Comparison of ENCODE assay signal across 30 cellular contexts in the genomic region with DNA sequence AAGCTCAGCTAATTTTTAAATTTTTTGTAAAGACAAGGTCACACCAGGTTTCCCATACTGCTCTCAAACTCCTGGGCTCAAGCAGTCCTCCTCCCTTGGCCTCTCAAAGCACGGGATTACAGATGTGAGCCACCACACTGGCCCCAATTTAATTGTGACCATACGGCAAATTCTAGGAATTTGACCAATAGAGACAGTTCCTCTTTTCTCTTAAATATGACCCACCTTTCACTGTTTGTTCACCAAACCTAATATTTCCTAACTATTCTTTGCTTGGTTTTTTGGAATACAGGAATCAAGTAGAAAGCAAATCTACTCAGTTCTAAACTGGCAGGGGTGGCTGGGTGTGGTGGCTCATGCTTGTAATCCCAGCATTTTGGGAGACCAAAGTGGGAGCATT.
"Had no signal": no experiment of that assay in that cellular context is flagged by ENCODE, and none has a peak within 500 bp of the region (broad histone marks: within the 10 kb centered on the region; RNA-seq: fewer than 3 reads in every experiment).

No MANE protein-coding gene starts in this region.

- H3K4me2 ChIP-seq: smooth muscle cell had no signal

- FAIRE-seq: pancreas had no signal

- DNase-seq: naive thymus-derived CD8-positive, alpha-beta T cell; nephron progenitor cell; nucleus accumbens; pancreas; right cardiac atrium; spleen; stimulated activated CD4-positive, alpha-beta T cell treated with anti-CD3 and anti-CD28 coated beads, Interleukin-12 subunit alpha, Interleukin-12 subunit beta, amount 100 ng/mL, for 4 hours; stimulated activated CD4-positive, alpha-beta T cell treated with anti-CD3 and anti-CD28 coated beads, Interleukin-1b, Interleukin-23, amount 100 ng/mL, for 48 hours; stimulated activated CD4-positive, alpha-beta T cell treated with anti-CD3 and anti-CD28 coated beads, Interleukin-4, amount 100 ng/mL, for 1 hour; stimulated activated CD4-positive, alpha-beta T cell treated with anti-CD3 and anti-CD28 coated beads, Interleukin-4, amount 100 ng/mL, for 4 hours; stimulated activated CD8-positive, alpha-beta memory T cell treated with anti-CD3 and anti-CD28 coated beads, Interleukin-4, amount 100 ng/mL, for 48 hours; stimulated activated naive CD4-positive, alpha-beta T cell; stimulated activated naive CD8-positive, alpha-beta T cell treated with anti-CD3 and anti-CD28 coated beads, Interleukin-15, amount 100 ng/mL, for 72 hours; stimulated activated naive CD8-positive, alpha-beta T cell treated with anti-CD3 and anti-CD28 coated beads, Interleukin-15, Interleukin-2, amounts not matched to agents 100 U/mL and 50 U/mL, for 24 hours; substantia nigra; testis; tibial artery; transverse colon; upper lobe of right lung; uterus had no signal

- H3K4me1 Mint-ChIP-seq: stimulated activated naive CD8-positive, alpha-beta T cell treated with anti-CD3 and anti-CD28 coated beads, Interleukin-15, amount 100 ng/mL, for 72 hours had no signal

- H3K4me1 ChIP-seq: prostate gland, suprapubic skin, tibial artery, transverse colon, upper lobe of right lung, uterus had no signal

- H3K9me3 ChIP-seq: neutrophil, pancreas, prostate gland, spleen, suprapubic skin, testis, tibial artery, transverse colon, upper lobe of right lung, uterus had no signal

- H3K27ac Mint-ChIP-seq: naive thymus-derived CD8-positive, alpha-beta T cell; natural killer cell treated with Interleukin-12 subunit alpha and Interleukin-12 subunit beta and Interleukin-15 and Interleukin-18, amount 100 ng/mL, for 72 hours; nephron progenitor cell; stimulated activated memory B cell treated with anti-CD40 and anti-IgM and Interleukin-4, amounts not matched to agents 10 μg/mL and 1 μg/mL and 100 μg/mL, for 72 hours; stimulated activated naive CD8-positive, alpha-beta T cell treated with anti-CD3 and anti-CD28 coated beads, Interleukin-15, amount 100 ng/mL, for 72 hours; type B pancreatic cell had no signal

- H3K9me3 Mint-ChIP-seq: naive thymus-derived CD8-positive, alpha-beta T cell; natural killer cell treated with Interleukin-12 subunit alpha and Interleukin-12 subunit beta and Interleukin-15 and Interleukin-18, amount 100 ng/mL, for 72 hours; nephron progenitor cell; neural crest cell; stimulated activated memory B cell treated with anti-CD40 and anti-IgM and Interleukin-4, amounts not matched to agents 10 μg/mL and 1 μg/mL and 100 μg/mL, for 72 hours; stimulated activated naive CD8-positive, alpha-beta T cell treated with anti-CD3 and anti-CD28 coated beads, Interleukin-15, amount 100 ng/mL, for 72 hours; type B pancreatic cell had no signal

- ATAC-seq: naive thymus-derived CD8-positive, alpha-beta T cell; natural killer cell treated with Interleukin-12 subunit alpha and Interleukin-12 subunit beta and Interleukin-15 and Interleukin-18, amount 100 ng/mL, for 72 hours; pancreas; right cardiac atrium; sciatic nerve; stimulated activated memory B cell treated with anti-CD40 and anti-IgM and Interleukin-4, amounts not matched to agents 10 μg/mL and 1 μg/mL and 100 μg/mL, for 72 hours; stimulated activated naive CD8-positive, alpha-beta T cell treated with anti-CD3 and anti-CD28 coated beads, Interleukin-15, amount 100 ng/mL, for 72 hours; stimulated activated naive CD8-positive, alpha-beta T cell treated with anti-CD3 and anti-CD28 coated beads, Interleukin-15, Interleukin-2, amounts not matched to agents 100 U/mL and 50 U/mL, for 24 hours; upper lobe of right lung had no signal

- H3K27ac ChIP-seq: neutrophil, pancreas, prostate gland, skin epidermis, spleen, suprapubic skin, testis, tibial artery, transverse colon, upper lobe of right lung, uterus had no signal

- H3K4me3 ChIP-seq: pancreas, prostate gland, skin epidermis, smooth muscle cell, spleen, suprapubic skin, testis, tibial artery, transverse colon, upper lobe of right lung, uterus had no signal

- H3K4me3 Mint-ChIP-seq: naive thymus-derived CD8-positive, alpha-beta T cell; natural killer cell treated with Interleukin-12 subunit alpha and Interleukin-12 subunit beta and Interleukin-15 and Interleukin-18, amount 100 ng/mL, for 72 hours; nephron progenitor cell; neural crest cell; stimulated activated memory B cell treated with anti-CD40 and anti-IgM and Interleukin-4, amounts not matched to agents 10 μg/mL and 1 μg/mL and 100 μg/mL, for 72 hours; stimulated activated naive CD8-positive, alpha-beta T cell treated with anti-CD3 and anti-CD28 coated beads, Interleukin-15, amount 100 ng/mL, for 72 hours; type B pancreatic cell had no signal

- H3K27me3 Mint-ChIP-seq: stimulated activated naive CD8-positive, alpha-beta T cell treated with anti-CD3 and anti-CD28 coated beads, Interleukin-15, amount 100 ng/mL, for 72 hours had no signal

- H3K36me3 ChIP-seq: neutrophil, pancreas, prostate gland, spleen, suprapubic skin, tibial artery, transverse colon, upper lobe of right lung, uterus had no signal

- H3K36me3 Mint-ChIP-seq: naive thymus-derived CD8-positive, alpha-beta T cell; natural killer cell treated with Interleukin-12 subunit alpha and Interleukin-12 subunit beta and Interleukin-15 and Interleukin-18, amount 100 ng/mL, for 72 hours; stimulated activated memory B cell treated with anti-CD40 and anti-IgM and Interleukin-4, amounts not matched to agents 10 μg/mL and 1 μg/mL and 100 μg/mL, for 72 hours; type B pancreatic cell had no signal

- H3K27me3 ChIP-seq: neutrophil, pancreas, suprapubic skin, testis, tibial artery, transverse colon, upper lobe of right lung, uterus had no signal
